In the genomic region with DNA sequence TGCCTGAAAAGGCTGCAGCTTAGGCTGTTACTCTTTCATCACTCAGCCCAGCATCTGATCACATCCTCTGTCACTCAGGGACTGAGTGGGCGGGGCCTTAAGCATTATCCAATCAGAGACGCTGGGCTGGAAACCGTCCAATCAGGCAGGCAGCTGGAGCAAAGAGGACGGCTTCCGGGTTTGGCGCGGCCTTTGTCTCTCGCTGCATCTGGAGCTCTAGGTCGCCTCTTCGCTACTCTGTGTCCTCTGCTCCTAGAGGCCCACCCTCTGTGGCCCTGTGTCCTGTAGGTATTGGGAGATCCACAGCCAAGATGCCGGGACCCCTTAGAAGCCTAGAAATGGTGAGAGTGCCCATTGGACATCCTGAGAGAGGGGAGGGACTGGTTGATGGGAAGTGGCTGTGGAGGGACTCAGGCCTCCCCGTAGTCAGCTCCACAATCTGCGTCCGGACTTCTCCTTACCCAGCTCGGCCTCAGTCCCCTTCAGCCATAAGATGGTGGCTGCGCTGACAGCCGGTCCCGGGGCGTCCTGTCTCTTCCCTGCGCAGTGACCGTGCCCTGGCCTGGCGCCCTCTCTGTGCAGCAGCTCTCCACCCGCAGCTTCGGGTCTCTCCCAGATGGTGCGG, we compare ENCODE assay signal across 1 cellular context.
A peak's percentile ranks its signal among the peaks of the same experiment; 100 is the strongest.
TF ChIP-seq lines count a peak whose summit lies in the region.

TSS of gene ZNF486 (plus strand) at position 195 of the 625 bp plus-strand sequence. CDS start at position 312, 117 bp downstream.

TF ChIP-seq in K562, 482 proteins besides CTCF, POLR2A, EP300 and RAD21 (continued from another document):
- TF ChIP-seq PBX2 (CRISPR knock-in tag; IDR thresholded peaks at IDR 0.05; ENCODE audit: low read depth) (peak; percentile 60), PBX2 (tag; conservative IDR thresholded peaks at IDR 0.05; ENCODE audit: low read depth) (peak; percentile 73), CHD2 (IDR thresholded peaks at IDR 0.05; ENCODE audit: low read depth, low read length) (no peak), ARID2 (IDR thresholded peaks at IDR 0.05) (no peak), PKNOX1 (IDR thresholded peaks at IDR 0.05) (peak; percentile 95), KDM5B (IDR thresholded peaks at IDR 0.05; ENCODE audit: insufficient replicate concordance, low read depth, low read length) (no peak)
